Comparison of ENCODE assay signal across 1 cellular context in the genomic region with DNA sequence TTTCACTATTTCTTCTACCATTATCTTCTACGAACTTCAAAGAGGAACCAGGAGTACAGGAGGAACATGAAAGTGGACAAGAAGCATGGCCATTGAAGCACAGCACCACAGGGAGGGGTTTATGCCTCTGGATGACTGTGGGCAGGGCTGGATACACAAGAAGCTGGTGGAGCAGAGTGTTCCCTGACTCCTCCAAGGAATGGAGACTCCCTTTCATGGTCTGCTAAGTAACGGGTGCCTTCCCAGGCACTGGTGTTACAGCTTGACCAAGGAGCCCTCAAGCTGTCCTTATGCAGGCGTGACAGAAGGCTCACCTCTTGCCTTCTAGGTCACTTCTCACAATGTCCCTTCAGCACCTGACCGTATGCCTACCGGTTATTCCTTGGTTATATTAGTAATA.
TF ChIP-seq lines count a peak whose summit lies in the region.

No MANE protein-coding gene starts in this region.

TF ChIP-seq in HepG2, 621 proteins besides CTCF, POLR2A, EP300 and RAD21:
- peak; percentile 19; the same call in 1 of the 2 replicates for TF ChIP-seq ZNF7 (CRISPR knock-in tag; IDR thresholded peaks at IDR 0.05)
